ENCODE assay signal across 25 cellular contexts in the genomic region with DNA sequence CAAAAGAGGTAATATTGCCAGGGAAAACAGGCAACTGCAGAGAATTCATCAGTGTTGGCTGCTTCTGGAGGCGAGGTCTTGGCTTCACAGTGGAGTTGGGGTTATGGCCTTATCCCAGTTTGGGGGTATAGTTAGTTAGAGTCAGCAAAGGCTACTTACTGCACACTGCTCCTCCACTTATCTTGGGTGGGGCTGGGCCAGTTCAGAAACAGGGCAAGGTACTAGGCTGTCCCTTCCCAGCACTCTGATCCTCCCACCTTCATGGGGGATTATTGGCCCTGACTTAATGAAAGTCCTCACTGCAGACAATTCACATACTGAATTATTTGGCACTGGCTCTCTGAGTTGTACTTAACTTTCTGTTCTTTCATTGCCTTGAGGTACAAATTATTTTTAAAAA.
"Had no signal": no experiment of that assay in that cellular context is flagged by ENCODE, and none has a peak within 500 bp of the region (broad histone marks: within the 10 kb centered on the region; RNA-seq: fewer than 3 reads in every experiment).

No MANE protein-coding gene starts in this region.

- H3K36me3 Mint-ChIP-seq: activated naive CD4-positive, alpha-beta T cell treated with anti-CD3 and anti-CD28 coated beads, Interleukin-2, amount 50 U/mL, for 24 hours; T-cell had no signal

- DNase-seq: activated CD4-positive, alpha-beta memory T cell treated with anti-CD3 and anti-CD28 coated beads, Interleukin-2, amount 10 ng/mL, durations not matched to agents 7 days and 5 days; activated CD4-positive, alpha-beta T cell treated with anti-CD3 and anti-CD28 coated beads for 36 hours; activated CD4-positive, alpha-beta T cell treated with anti-CD3 and anti-CD28 coated beads, Interleukin-2, amount 50 U/mL, for 1 hour; activated CD8-positive, alpha-beta memory T cell treated with anti-CD3 and anti-CD28 coated beads, Interleukin-2, amount 50 U/mL, for 4 hours; activated gamma-delta T cell treated with Interleukin-2 at 50 U/mL for 16 hours; activated T-cell treated with anti-CD3 and anti-CD28 coated beads, Interleukin-2, amount 50 U/mL, for 72 hours; amniotic stem cell; body of pancreas; Kasumi-1; KBM-7; NCI-H1048; NCI-H1417 treated with DMSO at 0.1 percent for 48 hours; NCI-H1694; NCI-H2029; NCI-H510A treated with DMSO at 0.1 percent for 48 hours; NK-92 treated with Interleukin-12 subunit alpha and Interleukin-12 subunit beta, amount 100 ng/mL, for 24 hours; OCI-M1; SHP77 treated with DMSO at 0.1 percent for 48 hours; T-cell; T-helper 2 cell; T1000 had no signal

- H3K9me3 Mint-ChIP-seq: activated CD4-positive, alpha-beta memory T cell treated with anti-CD3 and anti-CD28 coated beads, Interleukin-2, amount 10 ng/mL, durations not matched to agents 7 days and 5 days; activated naive CD4-positive, alpha-beta T cell treated with anti-CD3 and anti-CD28 coated beads, Interleukin-2, amount 50 U/mL, for 24 hours; activated T-cell treated with anti-CD3 and anti-CD28 coated beads, Interleukin-2, amount 50 U/mL, for 72 hours; activated T-helper 2 cell treated with anti-CD3 and anti-CD28 coated beads, Interferon-gamma antibody, Interleukin-2, Interleukin-4, amounts not matched to agents 10 μg/mL and 5 μg/mL and 100 μg/mL, durations not matched to agents 14 hours and 24 hours and 36 hours; T-cell had no signal

- H3K4me3 ChIP-seq: ascending aorta, body of pancreas had no signal

- H3K27me3 ChIP-seq: ascending aorta, body of pancreas had no signal

- FAIRE-seq: TTC549 had no signal

- H3K27ac Mint-ChIP-seq: activated CD4-positive, alpha-beta memory T cell treated with anti-CD3 and anti-CD28 coated beads, Interleukin-2, amount 10 ng/mL, durations not matched to agents 7 days and 5 days; activated CD4-positive, alpha-beta T cell treated with anti-CD3 and anti-CD28 coated beads for 36 hours; activated naive CD4-positive, alpha-beta T cell treated with anti-CD3 and anti-CD28 coated beads, Interleukin-2, amount 50 U/mL, for 24 hours; activated T-cell treated with anti-CD3 and anti-CD28 coated beads, Interleukin-2, amount 50 U/mL, for 72 hours; activated T-helper 2 cell treated with anti-CD3 and anti-CD28 coated beads, Interferon-gamma antibody, Interleukin-2, Interleukin-4, amounts not matched to agents 10 μg/mL and 5 μg/mL and 100 μg/mL, durations not matched to agents 14 hours and 24 hours and 36 hours; T-cell had no signal

- H3K9me3 ChIP-seq: ascending aorta, body of pancreas had no signal

- ATAC-seq: activated CD4-positive, alpha-beta T cell treated with anti-CD3 and anti-CD28 coated beads for 36 hours; activated T-cell treated with anti-CD3 and anti-CD28 coated beads, Interleukin-2, amount 50 U/mL, for 72 hours; body of pancreas; T-cell had no signal

- H3K4me3 Mint-ChIP-seq: activated CD4-positive, alpha-beta memory T cell treated with anti-CD3 and anti-CD28 coated beads, Interleukin-2, amount 10 ng/mL, durations not matched to agents 7 days and 5 days; activated CD4-positive, alpha-beta T cell treated with anti-CD3 and anti-CD28 coated beads for 36 hours; activated naive CD4-positive, alpha-beta T cell treated with anti-CD3 and anti-CD28 coated beads, Interleukin-2, amount 50 U/mL, for 24 hours; activated T-cell treated with anti-CD3 and anti-CD28 coated beads, Interleukin-2, amount 50 U/mL, for 72 hours; T-cell had no signal

- H3K4me1 Mint-ChIP-seq: activated naive CD4-positive, alpha-beta T cell treated with anti-CD3 and anti-CD28 coated beads, Interleukin-2, amount 50 U/mL, for 24 hours had no signal

- H3K27ac ChIP-seq: ascending aorta, body of pancreas had no signal

- H3K36me3 ChIP-seq: ascending aorta had no signal

- H3K4me1 ChIP-seq: ascending aorta had no signal

- H3K27me3 Mint-ChIP-seq: activated CD4-positive, alpha-beta T cell treated with anti-CD3 and anti-CD28 coated beads for 36 hours had no signal
